In genomic region chr5:103829585-103829984, GRCh38 we compare ENCODE assay signal across 12 cellular contexts.
DNase-seq lines count a peak whose midpoint lies in the region; ATAC-seq and TF ChIP-seq lines count a peak whose summit lies in the region.
"Had no signal": no experiment of that assay in that cellular context is flagged by ENCODE, and none has a peak within 500 bp of the region (broad histone marks: within the 10 kb centered on the region; RNA-seq: fewer than 3 reads in every experiment).

No MANE protein-coding gene starts in this region.

- no peak overlapping the region for H3K4me3 Mint-ChIP-seq in activated CD4-positive, alpha-beta T cell treated with anti-CD3 and anti-CD28 coated beads for 36 hours
- H3K4me3 Mint-ChIP-seq: activated naive CD8-positive, alpha-beta T cell treated with anti-CD3 and anti-CD28 coated beads, Interleukin-2, amount 10 ng/mL, durations not matched to agents 7 days and 5 days had no signal

- no peaks in the 10 kb centered on the region for H3K4me1 Mint-ChIP-seq in activated CD4-positive, alpha-beta T cell treated with anti-CD3 and anti-CD28 coated beads for 36 hours
- H3K4me1 Mint-ChIP-seq: activated naive CD8-positive, alpha-beta T cell treated with anti-CD3 and anti-CD28 coated beads, Interleukin-2, amount 10 ng/mL, durations not matched to agents 7 days and 5 days had no signal

- WGBS in spleen, 5 donors = 65 to 72% (median 68%) methylated on average over 7 of the region's 7 CpGs

- no peak for ATAC-seq in activated CD4-positive, alpha-beta T cell treated with anti-CD3 and anti-CD28 coated beads for 36 hours
- no peak for ATAC-seq in HG03108 (IDR thresholded peaks at IDR 0.05; ENCODE audit: unreplicated experiment)
- ATAC-seq in GM19035 (IDR thresholded peaks at IDR 0.05; ENCODE audit: unreplicated experiment) = no peak
- ATAC-seq: left lobe of liver had no signal

- no peaks in the 10 kb centered on the region for H3K36me3 ChIP-seq in spleen
- H3K36me3 ChIP-seq: Peyer's patch had no signal

- TF ChIP-seq POLR2A in NB4 (IDR thresholded peaks at IDR 0.05; ENCODE audit: extremely low read depth, insufficient read length) (no peak), spleen (IDR thresholded peaks at IDR 0.05) (no peak)

- H3K27me3 Mint-ChIP-seq in activated CD4-positive, alpha-beta T cell treated with anti-CD3 and anti-CD28 coated beads for 36 hours = no peaks in the 10 kb centered on the region
- H3K27me3 Mint-ChIP-seq: activated naive CD8-positive, alpha-beta T cell treated with anti-CD3 and anti-CD28 coated beads, Interleukin-2, amount 10 ng/mL, durations not matched to agents 7 days and 5 days had no signal

- peaks cover 7% of the 10 kb centered on the region for H3K9me3 Mint-ChIP-seq in activated CD4-positive, alpha-beta T cell treated with anti-CD3 and anti-CD28 coated beads for 36 hours (ENCODE audit: low read depth)

- TF ChIP-seq CTCF in NB4 (IDR thresholded peaks at IDR 0.05; ENCODE audit: low read depth, low read length) = peak; percentile 74
- peak; percentile 72 for TF ChIP-seq CTCF in choroid plexus epithelial cell (conservative IDR thresholded peaks at IDR 0.05; ENCODE audit: low read depth, low read length)
- peak; percentile 46 for TF ChIP-seq CTCF in retinal pigment epithelial cell (conservative IDR thresholded peaks at IDR 0.05; ENCODE audit: low read depth, low read length)
- TF ChIP-seq CTCF in spleen (IDR thresholded peaks at IDR 0.05 in 8 of 11, conservative IDR thresholded peaks at IDR 0.05 in 3 of 11) = no peak

- no peak overlapping the region for H3K27ac Mint-ChIP-seq in activated CD4-positive, alpha-beta T cell treated with anti-CD3 and anti-CD28 coated beads for 36 hours
- H3K27ac Mint-ChIP-seq: activated naive CD8-positive, alpha-beta T cell treated with anti-CD3 and anti-CD28 coated beads, Interleukin-2, amount 10 ng/mL, durations not matched to agents 7 days and 5 days had no signal

- H3K27ac ChIP-seq in spleen = no peak overlapping the region
- H3K27ac ChIP-seq: Peyer's patch had no signal

- H3K4me1 ChIP-seq in spleen = no peaks in the 10 kb centered on the region
- H3K4me1 ChIP-seq: Peyer's patch had no signal

- no peaks in the 10 kb centered on the region for H3K36me3 Mint-ChIP-seq in activated CD4-positive, alpha-beta T cell treated with anti-CD3 and anti-CD28 coated beads for 36 hours (ENCODE audit: low read depth)
- H3K36me3 Mint-ChIP-seq: activated naive CD8-positive, alpha-beta T cell treated with anti-CD3 and anti-CD28 coated beads, Interleukin-2, amount 10 ng/mL, durations not matched to agents 7 days and 5 days had no signal

- POLR2A ChIA-PET in activated CD4-positive, alpha-beta T cell treated with anti-CD3 and anti-CD28 coated beads for 36 hours (lab: Charles Lee) = no interaction called here

- peak; percentile 11 for DNase-seq in activated CD4-positive, alpha-beta T cell treated with anti-CD3 and anti-CD28 coated beads for 36 hours
- no peak for DNase-seq in activated CD4-positive, alpha-beta T cell treated with anti-CD3 and anti-CD28 coated beads, Interleukin-2, amount 50 U/mL, for 4 hours
- DNase-seq in NB4 (ENCODE audit: low read depth) (peak; percentile 10), choroid plexus epithelial cell (ENCODE audit: low read depth) (peak; percentile 29), retinal pigment epithelial cell (ENCODE audit: low read depth) (no peak), spleen (no peak)
- DNase-seq: activated CD4-positive, alpha-beta T cell treated with anti-CD3 and anti-CD28 coated beads for 1 hour; activated naive CD8-positive, alpha-beta T cell treated with anti-CD3 and anti-CD28 coated beads, Interleukin-2, amount 10 ng/mL, durations not matched to agents 7 days and 5 days; Peyer's patch had no signal

- peaks cover 0 to 4% (median 0%) of the 10 kb centered on the region in 8 donors for H3K9me3 ChIP-seq in spleen
- H3K9me3 ChIP-seq: Peyer's patch had no signal

- intact Hi-C loops in activated CD4-positive, alpha-beta T cell treated with anti-CD3 and anti-CD28 coated beads for 36 hours (cut with DNase I, micrococcal nuclease) = no loop called here
- intact Hi-C loops in spleen (cut with DNase I; ENCODE audit: low total_unique reads) = no loop called here

- no peaks in the 10 kb centered on the region for H3K27me3 ChIP-seq in spleen (replicated peaks in 1 of 7)
- H3K27me3 ChIP-seq: Peyer's patch had no signal

- H3K4me3 ChIP-seq in NB4 (ENCODE audit: low read depth, low read length) = no peak overlapping the region
- H3K4me3 ChIP-seq in choroid plexus epithelial cell (ENCODE audit: low read depth, low read length) = no peak overlapping the region
- no peak overlapping the region for H3K4me3 ChIP-seq in retinal pigment epithelial cell (ENCODE audit: low read length)
- H3K4me3 ChIP-seq in spleen = no peak overlapping the region
- H3K4me3 ChIP-seq: Peyer's patch had no signal

- CTCF ChIA-PET in activated CD4-positive, alpha-beta T cell treated with anti-CD3 and anti-CD28 coated beads for 36 hours (lab: Charles Lee) = no interaction called here

Comparison
In these comparisons a context has a peak if more than half of its experiments do, and no peak if none do; other contexts are left out.
1. DNase-seq: peak in activated CD4-positive, alpha-beta T cell treated with anti-CD3 and anti-CD28 coated beads for 36 hours (single experiment), NB4 (single experiment) and choroid plexus epithelial cell (single experiment); none in activated CD4-positive, alpha-beta T cell treated with anti-CD3 and anti-CD28 coated beads, Interleukin-2, amount 50 U/mL, for 4 hours (0 of 2), retinal pigment epithelial cell (single experiment) and spleen (single experiment).
2. CTCF ChIP-seq: peak in NB4 (single experiment), choroid plexus epithelial cell (single experiment) and retinal pigment epithelial cell (single experiment); none in spleen (0 of 11).